ENCODE assay signal across 12 cellular contexts in genomic region chr22:46104170-46104880, GRCh38. TPM values are rescaled to one million over a fixed set of nuclear protein-coding genes. Genes with fewer than 3 reads are reported as not detected.
DNase-seq lines count a peak whose midpoint lies in the region; ATAC-seq and TF ChIP-seq lines count a peak whose summit lies in the region.
"Had no signal": no experiment of that assay in that cellular context is flagged by ENCODE, and none has a peak within 500 bp of the region (broad histone marks: within the 10 kb centered on the region; RNA-seq: fewer than 3 reads in every experiment).

No MANE protein-coding gene starts in this region.

- H3K27ac ChIP-seq in breast epithelium, result peak overlapping the region; percentile 99 to 100
- peak overlapping the region; percentile 94 for H3K27ac ChIP-seq in layer of hippocampus (ENCODE audit: low read depth, low read length)
- peak overlapping the region in 20 of 21 experiments; percentile 57 to 92 (median 82) for H3K27ac ChIP-seq in skin epidermis
- H3K27ac ChIP-seq: PC-9 had no signal

- H3K27me3 ChIP-seq in breast epithelium (no peaks in the 10 kb centered on the region), layer of hippocampus (ENCODE audit: control insufficient read depth, insufficient read depth, low read length) (no peaks in the 10 kb centered on the region)

- peak overlapping the region in 1 of 3 donors; percentile 41 for H3K4me3 ChIP-seq in breast epithelium
- no peak overlapping the region for H3K4me3 ChIP-seq in skin epidermis
- H3K4me3 ChIP-seq: PC-9 had no signal

- peaks cover 69 to 71% of the 10 kb centered on the region in 2 donors for H3K4me1 ChIP-seq in breast epithelium

- TF ChIP-seq CTCF in HFFc6 (IDR thresholded peaks at IDR 0.05) (no peak), breast epithelium (IDR thresholded peaks at IDR 0.05) (no peak)

- peak overlapping the region; percentile 26; the same call in 1 of the 2 replicates for H3K27ac Mint-ChIP-seq in HFFc6
- H3K27ac Mint-ChIP-seq: activated B cell treated with CpG ODN at 0.5 μM for 24 hours; CD4-positive, alpha-beta memory T cell; stimulated activated naive CD8-positive, alpha-beta T cell treated with anti-CD3 and anti-CD28 coated beads, Interleukin-15, Interleukin-2, amounts not matched to agents 100 ng/mL and 50 ng/mL, for 24 hours had no signal

- in situ Hi-C loops in ACHN (cut with HindIII; ENCODE audit: low pct_ligation_motif_present, low pct_unique_long_range_greater_than_20kb, low sequenced_read_pairs), result no loop called here

- no peaks in the 10 kb centered on the region; the same call in 1 of the 2 replicates for H3K9me3 Mint-ChIP-seq in HFFc6
- H3K9me3 Mint-ChIP-seq: activated B cell treated with CpG ODN at 0.5 μM for 24 hours; CD4-positive, alpha-beta memory T cell; stimulated activated naive CD8-positive, alpha-beta T cell treated with anti-CD3 and anti-CD28 coated beads, Interleukin-15, Interleukin-2, amounts not matched to agents 100 ng/mL and 50 ng/mL, for 24 hours had no signal

- TF ChIP-seq POLR2A in breast epithelium (IDR thresholded peaks at IDR 0.05), result no peak

- DNase-seq in HFFc6 (no peak), breast epithelium (ENCODE audit: low spot score in 2 of 2) (no peak), ACHN (no peak)
- DNase-seq in stimulated activated CD4-positive, alpha-beta T cell treated with anti-CD3 and anti-CD28 coated beads, Interleukin-2, amount 100 ng/mL, for 24 hours, result no peak
- DNase-seq: activated B cell treated with CpG ODN at 0.5 μM for 24 hours; CD4-positive, alpha-beta memory T cell had no signal

- peaks cover 32% of the 10 kb centered on the region for H3K4me1 Mint-ChIP-seq in HFFc6 (ENCODE audit: low read depth)
- H3K4me1 Mint-ChIP-seq: activated B cell treated with CpG ODN at 0.5 μM for 24 hours had no signal

- no peak for ATAC-seq in GM19035 (IDR thresholded peaks at IDR 0.05; ENCODE audit: unreplicated experiment)
- ATAC-seq in GM18868 (IDR thresholded peaks at IDR 0.05; ENCODE audit: unreplicated experiment), result no peak

- intact Hi-C loops in breast epithelium (cut with DNase I; ENCODE audit: low total_unique reads), result no loop called here

- peaks cover 24% of the 10 kb centered on the region for H3K27me3 Mint-ChIP-seq in HFFc6 (ENCODE audit: insufficient read depth)
- H3K27me3 Mint-ChIP-seq: activated B cell treated with CpG ODN at 0.5 μM for 24 hours; CD4-positive, alpha-beta memory T cell; stimulated activated naive CD8-positive, alpha-beta T cell treated with anti-CD3 and anti-CD28 coated beads, Interleukin-15, Interleukin-2, amounts not matched to agents 100 ng/mL and 50 ng/mL, for 24 hours had no signal

- no peaks in the 10 kb centered on the region for H3K9me3 ChIP-seq in breast epithelium

- no peak overlapping the region for H3K4me3 Mint-ChIP-seq in HFFc6
- H3K4me3 Mint-ChIP-seq: activated B cell treated with CpG ODN at 0.5 μM for 24 hours; CD4-positive, alpha-beta memory T cell; stimulated activated naive CD8-positive, alpha-beta T cell treated with anti-CD3 and anti-CD28 coated beads, Interleukin-15, Interleukin-2, amounts not matched to agents 100 ng/mL and 50 ng/mL, for 24 hours had no signal

- no peaks in the 10 kb centered on the region for H3K36me3 ChIP-seq in breast epithelium

- peaks cover 11% of the 10 kb centered on the region; the same call in 1 of the 2 replicates for H3K36me3 Mint-ChIP-seq in HFFc6 (ENCODE audit: low read depth)

RNA-seq across cellular contexts. Expression of gene PPARA, which starts 46.0 kb away (rescaled TPM):
- total RNA-seq in HFFc6 (2021; fragmentation: NEBNext Ultra II Directional; extraction: Animal tissue kit (Norgen Biotek cat#: 25700)), result 10 to 100 TPM; 14.1 to 16.0 (median 15.1) TPM
- 10 to 100 TPM; 15.2 to 31.0 (median 22.3) TPM for total RNA-seq in breast epithelium
